ENCODE assay signal across 8 cellular contexts in genomic region chr11:121318848-121319834, GRCh38. TPM values are rescaled to one million over a fixed set of nuclear protein-coding genes. Genes with fewer than 3 reads are reported as not detected.
DNase-seq lines count a peak whose midpoint lies in the region; ATAC-seq and TF ChIP-seq lines count a peak whose summit lies in the region.

No MANE protein-coding gene starts in this region.

- TF ChIP-seq RAD21 in IMR-90 (IDR thresholded peaks at IDR 0.05; ENCODE audit: low read length) = peak; percentile 65

- H3K4me3 ChIP-seq in A673 (ENCODE audit: low read depth, low read length, poor library complexity, severe bottlenecking) = no peak overlapping the region
- no peak overlapping the region for H3K4me3 ChIP-seq in IMR-90 (ENCODE audit: insufficient read depth, low read depth, low read length)
- H3K4me3 ChIP-seq in lower lobe of right lung = no peak overlapping the region
- H3K4me3 ChIP-seq in upper lobe of right lung = no peak overlapping the region

- POLR2A ChIA-PET in A673 (lab: Charles Lee; ENCODE audit: low non-redundant PET) (no interaction called here), IMR-90 (lab: Charles Lee; ENCODE audit: unreplicated experiment) (no interaction called here)

- H2AK9ac ChIP-seq in IMR-90 (replicated peaks; ENCODE audit: low read depth, low read length, poor library complexity) = no peak overlapping the region

- no peak overlapping the region for H2BK15ac ChIP-seq in IMR-90 (ENCODE audit: low read depth, low read length)

- no peaks in the 10 kb centered on the region for H3K27me3 ChIP-seq in A673 (replicated peaks; ENCODE audit: insufficient read depth, low read depth, low read length, poor library complexity)
- peaks cover 12% of the 10 kb centered on the region for H3K27me3 ChIP-seq in IMR-90 (ENCODE audit: control insufficient read depth, insufficient read depth, low read length)
- H3K27me3 ChIP-seq in lower lobe of right lung (ENCODE audit: low read depth) = no peaks in the 10 kb centered on the region
- no peaks in the 10 kb centered on the region for H3K27me3 ChIP-seq in upper lobe of right lung

- dilution Hi-C loops in IMR-90 (cut with HindIII; ENCODE audit: low sequenced_read_pairs, unreplicated experiment) = no loop called here

- H3K18ac ChIP-seq in IMR-90 (ENCODE audit: low read depth, low read length) = no peak overlapping the region

- H2AK5ac ChIP-seq in IMR-90 (ENCODE audit: low read depth, low read length) = no peak overlapping the region

- H2BK120ac ChIP-seq in IMR-90 (ENCODE audit: low read depth, low read length) = no peak overlapping the region

- BruUV-seq in A673 (replicated peaks; lab: Mats Ljungman, UMichigan) (no TSS peak), IMR-90 (replicated peaks; lab: Mats Ljungman, UMichigan) (no TSS peak)

- 0 out of 4 replicates have a peak overlapping the region, but pooled peaks of 1 of the 2 experiments have one; percentile 51 for H4K8ac ChIP-seq in IMR-90 (ENCODE audit: low read depth in 2 of 2, low read length in 2 of 2)

- H3K56ac ChIP-seq in IMR-90 (ENCODE audit: extremely low read depth, insufficient read depth, low read length) = no peak overlapping the region

- H3K4me1 ChIP-seq in A673 (ENCODE audit: insufficient read depth, low read length, poor library complexity, severe bottlenecking) = no peaks in the 10 kb centered on the region
- H3K4me1 ChIP-seq in IMR-90 (ENCODE audit: control insufficient read depth, insufficient read depth, low read length) = no peaks in the 10 kb centered on the region
- H3K4me1 ChIP-seq in lower lobe of right lung = no peaks in the 10 kb centered on the region
- no peaks in the 10 kb centered on the region for H3K4me1 ChIP-seq in upper lobe of right lung

- TF ChIP-seq CTCF in A673 (conservative IDR thresholded peaks at IDR 0.05; ENCODE audit: low read depth, low read length) = peak; percentile 86
- peak; percentile 73 for TF ChIP-seq CTCF in IMR-90 (conservative IDR thresholded peaks at IDR 0.05; ENCODE audit: low read depth, low read length)
- TF ChIP-seq CTCF in lower lobe of right lung (IDR thresholded peaks at IDR 0.05) = peak; percentile 70
- peak; percentile 73 for TF ChIP-seq CTCF in upper lobe of right lung (IDR thresholded peaks at IDR 0.05)

- no peak overlapping the region for H3K4ac ChIP-seq in IMR-90 (ENCODE audit: low read depth, low read length)

- H4K91ac ChIP-seq in IMR-90 (ENCODE audit: insufficient read depth, low read depth, low read length) = no peak overlapping the region

- no peaks in the 10 kb centered on the region for H3K9me1 ChIP-seq in IMR-90 (ENCODE audit: insufficient read depth, low read length)

- no peaks in the 10 kb centered on the region for H3K36me3 ChIP-seq in A673 (ENCODE audit: insufficient read depth, low read length, poor library complexity, severe bottlenecking)
- H3K36me3 ChIP-seq in IMR-90 (ENCODE audit: control insufficient read depth, insufficient read depth, low read length) = no peaks in the 10 kb centered on the region
- no peaks in the 10 kb centered on the region for H3K36me3 ChIP-seq in lower lobe of right lung
- H3K36me3 ChIP-seq in upper lobe of right lung = no peaks in the 10 kb centered on the region

- H3K9me3 ChIP-seq in A673 (ENCODE audit: low read depth, low read length, poor library complexity, severe bottlenecking) (no peaks in the 10 kb centered on the region), IMR-90 (ENCODE audit: control insufficient read depth, insufficient read depth, low read length) (no peaks in the 10 kb centered on the region), lower lobe of right lung (no peaks in the 10 kb centered on the region), upper lobe of right lung (no peaks in the 10 kb centered on the region)

- no peaks in the 10 kb centered on the region for H4K20me1 ChIP-seq in IMR-90 (ENCODE audit: insufficient read depth, low read length)

- in situ Hi-C loops in G401 (cut with HindIII; ENCODE audit: low sequenced_read_pairs) = no loop called here
- in situ Hi-C loops in IMR-90 (cut with MboI; ENCODE audit: low sequenced_read_pairs) = loop anchor here (25.0 kb wide), 2 partner anchors 893 to 1193 kb away; no protein-coding TSS in a partner anchor

- H3K27ac ChIP-seq in A673 (ENCODE audit: low read depth, low read length, poor library complexity, severe bottlenecking) = no peak overlapping the region
- no peak overlapping the region for H3K27ac ChIP-seq in IMR-90 (ENCODE audit: insufficient read depth, low read length)
- H3K27ac ChIP-seq in lower lobe of right lung = no peak overlapping the region
- H3K27ac ChIP-seq in upper lobe of right lung = no peak overlapping the region

- intact Hi-C loops in A673 (cut with micrococcal nuclease; ENCODE audit: unreplicated experiment) = loop anchor here (1.0 kb wide), 2 partner anchors 215 to 272 kb away; no protein-coding TSS in a partner anchor
- intact Hi-C loops in IMR-90 (cut with micrococcal nuclease) = loop anchor here (1.0 to 5.0 kb wide), 4 partner anchors 70 to 783 kb away; no protein-coding TSS in a partner anchor
- intact Hi-C loops in lower lobe of right lung (cut with DNase I) = loop anchor here (10.0 kb wide), 1 partner anchor 276 kb away; no protein-coding TSS in a partner anchor
- intact Hi-C loops in upper lobe of right lung (cut with DNase I) = no loop called here

- no peak overlapping the region for H3K14ac ChIP-seq in IMR-90 (replicated peaks; ENCODE audit: low read depth, low read length)

- no CpG with 5 or more reads among the region's 7 CpGs for WGBS in IMR-90 (ENCODE audit: extremely low coverage in 2 of 2, insufficient read length in 1 of 2), 2 experiments

- TF ChIP-seq POLR2A in IMR-90 (IDR thresholded peaks at IDR 0.05; ENCODE audit: low read depth, low read length) = no peak

- no peak overlapping the region for H2BK20ac ChIP-seq in IMR-90 (ENCODE audit: low read depth, low read length)

- no peak overlapping the region for H3K9ac ChIP-seq in IMR-90 (ENCODE audit: low read depth, low read length)

- no peak overlapping the region for H3K4me2 ChIP-seq in IMR-90 (ENCODE audit: low read depth, low read length)

- no peaks in the 10 kb centered on the region for H3K79me1 ChIP-seq in IMR-90 (ENCODE audit: low read depth in 1 of 2, low read length in 2 of 2)

- no peak overlapping the region for H3K23ac ChIP-seq in IMR-90 (ENCODE audit: low read depth, low read length)

- no peak overlapping the region for H2BK5ac ChIP-seq in IMR-90 (ENCODE audit: low read depth, low read length, poor library complexity, severe bottlenecking)

- no peak overlapping the region for H4K5ac ChIP-seq in IMR-90 (ENCODE audit: low read depth, low read length)

- CTCF ChIA-PET in A673 (lab: Charles Lee) (interaction anchor here (1.6 kb wide), 1 partner anchor 272 kb away, joined by 9 read pairs; no protein-coding TSS in a partner anchor), IMR-90 (lab: Yijun Ruan, JAX) (interaction anchor here (0.7 to 1.1 kb wide), 4 partner anchors 51 to 272 kb away, joined by 3 to 4 read pairs (median 3); no protein-coding TSS in a partner anchor)

- peak; percentile 89 for ATAC-seq in IMR-90 (ENCODE audit: low read depth)
- ATAC-seq in lower lobe of right lung = peak; percentile 61 to 84
- ATAC-seq in upper lobe of right lung = peak; percentile 87

- peak overlapping the region; percentile 73 for H2AFZ ChIP-seq in IMR-90 (replicated peaks; ENCODE audit: low read length, poor library complexity)

- peak; percentile 71 for DNase-seq in A673 (ENCODE audit: low spot score)
- DNase-seq in G401 (ENCODE audit: low spot score) = peak; percentile 76
- peak; percentile 56 for DNase-seq in IMR-90
- peak; percentile 34 for DNase-seq in RPMI8226
- DNase-seq in dermis blood vessel endothelial cell = peak; percentile 56
- no peak for DNase-seq in lower lobe of right lung
- DNase-seq in upper lobe of right lung = no peak
- DNase-seq in activated T-cell treated with anti-CD3 and anti-CD28 coated beads, Interleukin-2, amount 50 U/mL, for 1 hour = no peak

TF ChIP-seq in IMR-90, 13 proteins besides CTCF, POLR2A, EP300 and RAD21:
- TF ChIP-seq SMC3 (IDR thresholded peaks at IDR 0.05; ENCODE audit: low read depth, low read length) = peak; percentile 80
- no peak for TF ChIP-seq RFX5 (IDR thresholded peaks at IDR 0.05; ENCODE audit: low read depth, low read length)

RNA-seq across cellular contexts. Expression of gene SC5D, which starts 26.6 kb away (rescaled TPM):
- total RNA-seq in A673 (2021) = 64.7 and 82.5 TPM in 2 replicates
- total RNA-seq in G401 (2014; rRNA removed; shearing (Covaris generic)) = 11.0 and 19.4 TPM in 2 replicates
- total RNA-seq in IMR-90 (2012; rRNA removed) = 21.3 and 44.2 TPM in 2 replicates
- polyA plus RNA-seq in IMR-90 (2012; rRNA removed) = 17.8 and 21.7 TPM in 2 replicates
- 2.9 and 6.6 TPM in 2 replicates for polyA plus RNA-seq in IMR-90 (2012; cell fraction: cytosol; rRNA removed)
- polyA plus RNA-seq in IMR-90 (2012; cell fraction: nucleus; rRNA removed; ENCODE audit: low replicate concordance) = 2.6 and 10.8 TPM in 2 replicates
- total RNA-seq in dermis blood vessel endothelial cell = 21.6 and 40.8 TPM in 2 replicates
- 56.0 TPM for total RNA-seq in lower lobe of right lung
- 64.8 TPM for total RNA-seq in upper lobe of right lung

Comparison
In these comparisons a context has a peak if more than half of its experiments do, and no peak if none do; other contexts are left out.
1. DNase-seq: peak in A673 (single experiment), G401 (single experiment), IMR-90 (single experiment), RPMI8226 (single experiment) and dermis blood vessel endothelial cell (single experiment); none in lower lobe of right lung (single experiment), upper lobe of right lung (single experiment) and activated T-cell treated with anti-CD3 and anti-CD28 coated beads, Interleukin-2, amount 50 U/mL, for 1 hour (single experiment).
2. Peak in every context shown above with its lines, with median percentiles within 50 percentile points of each other: CTCF ChIP-seq and ATAC-seq.